ENCODE assay signal across 13 cellular contexts in genomic region chr2:128154225-128154624, GRCh38.
"Had no signal": no experiment of that assay in that cellular context is flagged by ENCODE, and none has a peak within 500 bp of the region (broad histone marks: within the 10 kb centered on the region; RNA-seq: fewer than 3 reads in every experiment).

No MANE protein-coding gene starts in this region.

- H3K27ac ChIP-seq: ascending aorta, gastroesophageal sphincter, lower lobe of right lung, skin epidermis, suprapubic skin, transverse colon, vagina had no signal

- H3K27me3 ChIP-seq: ascending aorta, gastroesophageal sphincter, suprapubic skin, transverse colon, vagina had no signal

- DNase-seq: activated CD4-positive, alpha-beta T cell treated with anti-CD3 and anti-CD28 coated beads, Interleukin-2, amount 50 U/mL, for 4 hours; activated gamma-delta T cell; effector CD4-positive, alpha-beta T cell; lower lobe of right lung; nephron progenitor cell; occipital lobe; stimulated activated naive CD8-positive, alpha-beta T cell treated with anti-CD3 and anti-CD28 coated beads, Interleukin-15, amount 100 ng/mL, for 72 hours; transverse colon had no signal

- H3K9me3 ChIP-seq: ascending aorta, gastroesophageal sphincter, lower lobe of right lung, suprapubic skin, transverse colon, vagina had no signal

- H3K4me3 ChIP-seq: ascending aorta, gastroesophageal sphincter, lower lobe of right lung, skin epidermis, suprapubic skin, transverse colon, vagina had no signal

- H3K4me1 ChIP-seq: ascending aorta, gastroesophageal sphincter, lower lobe of right lung, suprapubic skin, transverse colon, vagina had no signal
